11 cellular contexts compared by ENCODE assay signal in genomic region chr16:9966569-9967157, GRCh38.
A peak's percentile ranks its signal among the peaks of the same experiment; 100 is the strongest.
DNase-seq lines count a peak whose midpoint lies in the region; ATAC-seq and TF ChIP-seq lines count a peak whose summit lies in the region.
"Had no signal": no experiment of that assay in that cellular context is flagged by ENCODE, and none has a peak within 500 bp of the region (broad histone marks: within the 10 kb centered on the region; RNA-seq: fewer than 3 reads in every experiment).

No MANE protein-coding gene starts in this region.

- no peak overlapping the region for H3T11ph ChIP-seq in H9 (ENCODE audit: low read length)

- H3K27ac ChIP-seq in brain microvascular endothelial cell (no peak overlapping the region), body of pancreas (no peak overlapping the region), H9 (ENCODE audit: insufficient read length, low read depth, low read length) (no peak overlapping the region)

- no peak overlapping the region for H3K9ac ChIP-seq in H9 (ENCODE audit: extremely low read depth, insufficient read length, low read length)

- H2AK5ac ChIP-seq in H9 (ENCODE audit: insufficient read length, low read length), result no peak overlapping the region

- H4K8ac ChIP-seq in H9 (replicated peaks; ENCODE audit: insufficient read length, low read depth, low read length), result no peak overlapping the region

- DNase-seq in GM06990 (ENCODE audit: extremely low read depth, insufficient read length) (peak; percentile 40), brain microvascular endothelial cell (peak; percentile 34), 8988T (no peak), NCI-H82 treated with DMSO at 0.1 percent for 48 hours (lab: John Stamatoyannopoulos, UW; ENCODE audit: unreplicated experiment) (no peak), body of pancreas (no peak), H9 (no peak)
- DNase-seq: H7, hypothalamus, Kasumi-1 had no signal

- peaks cover 18 to 20% of the 10 kb centered on the region in 2 experiments for H3K4me1 Mint-ChIP-seq in H9

- no peak overlapping the region for H3K4me2 ChIP-seq in H9 (ENCODE audit: insufficient read depth, insufficient read length, low read length)

- WGBS in body of pancreas, 2 donors, result 70 to 71% methylated on average over 9 of the region's 9 CpGs
- no CpG with 5 or more reads among the region's 9 CpGs for WGBS in H9 (ENCODE audit: extremely low coverage, insufficient read length, low lambda C conversion rate)

- no peak overlapping the region for H3K23ac ChIP-seq in H9 (ENCODE audit: insufficient read length, low read depth, low read length)

- H4K20me1 ChIP-seq in H9 (ENCODE audit: control insufficient read depth, insufficient read depth, insufficient read length), result no peaks in the 10 kb centered on the region

- H3K27me3 ChIP-seq in GM06990 (replicated peaks; ENCODE audit: control insufficient read depth, insufficient read depth, low read length), result no peaks in the 10 kb centered on the region; the same call in 1 of the 2 replicates
- H3K27me3 ChIP-seq in brain microvascular endothelial cell (replicated peaks), result no peaks in the 10 kb centered on the region
- H3K27me3 ChIP-seq in body of pancreas, result no peaks in the 10 kb centered on the region
- peaks cover 8% of the 10 kb centered on the region; the same call in 1 of the 2 replicates for H3K27me3 ChIP-seq in H9 (ENCODE audit: insufficient read depth, low read length)

- no peak overlapping the region for H2BK120ac ChIP-seq in H9 (ENCODE audit: low read depth, low read length, poor library complexity, severe bottlenecking)

- H2BK12ac ChIP-seq in H9 (ENCODE audit: insufficient read length, low read depth, low read length), result no peak overlapping the region

- peaks cover 0 to under 1% of the 10 kb centered on the region in 2 experiments; a peak in 2 of 5 replicates for H3K9me3 Mint-ChIP-seq in H9

- TF ChIP-seq CTCF in GM06990 (IDR thresholded peaks at IDR 0.05; ENCODE audit: insufficient read depth, low read length, poor library complexity, severe bottlenecking) (no peak), brain microvascular endothelial cell (IDR thresholded peaks at IDR 0.05; ENCODE audit: low read depth, low read length, missing control alignments) (no peak), body of pancreas (IDR thresholded peaks at IDR 0.05) (no peak), H9 (conservative IDR thresholded peaks at IDR 0.05) (no peak)

- peaks cover 0 to 2% (median 0%) of the 10 kb centered on the region in 3 experiments; a peak in 1 of 7 replicates for H3K36me3 Mint-ChIP-seq in H9 (ENCODE audit: insufficient read depth in 1 of 3, low read depth in 3 of 3)

- no peak overlapping the region for H3K4ac ChIP-seq in H9 (ENCODE audit: low read depth, low read length)

- no peak overlapping the region for H2BK20ac ChIP-seq in H9 (ENCODE audit: low read depth, low read length, poor library complexity, severe bottlenecking)

- TF ChIP-seq POLR2A in body of pancreas (IDR thresholded peaks at IDR 0.05), result no peak

- H3K4me1 ChIP-seq in body of pancreas (no peaks in the 10 kb centered on the region), H9 (ENCODE audit: insufficient read depth, low read length) (peaks cover 6% of the 10 kb centered on the region; the same call in 1 of the 2 replicates)

- H2AFZ ChIP-seq in H9 (ENCODE audit: low read length), result no peak overlapping the region

- in situ Hi-C loops in brain microvascular endothelial cell (cut with HindIII; ENCODE audit: low pct_ligation_motif_present, low sequenced_read_pairs), result no loop called here

- H3K36me3 ChIP-seq in GM06990 (ENCODE audit: control insufficient read depth, insufficient read depth, low read length) (no peaks in the 10 kb centered on the region), brain microvascular endothelial cell (replicated peaks) (no peaks in the 10 kb centered on the region), body of pancreas (replicated peaks in 1 of 2; ENCODE audit: insufficient read depth in 1 of 2, low read depth in 2 of 2) (no peaks in the 10 kb centered on the region)

- no peak overlapping the region for H3K27ac Mint-ChIP-seq in H9

- H3K56ac ChIP-seq in H9 (ENCODE audit: insufficient read length, low read depth, low read length), result no peak overlapping the region

- H3K27me3 Mint-ChIP-seq in H9 (ENCODE audit: low read depth), result peaks cover 24% of the 10 kb centered on the region

- H2BK5ac ChIP-seq in H9 (ENCODE audit: insufficient read length, low read length), result no peak overlapping the region

- ATAC-seq in GM18907 (IDR thresholded peaks at IDR 0.05; ENCODE audit: unreplicated experiment) (peak; percentile 60), HG03139 (IDR thresholded peaks at IDR 0.05; ENCODE audit: unreplicated experiment) (peak; percentile 65), body of pancreas (no peak)

- H4K5ac ChIP-seq in H9 (ENCODE audit: insufficient read length, low read depth, low read length), result no peak overlapping the region

- no peaks in the 10 kb centered on the region for H3K23me2 ChIP-seq in H9 (ENCODE audit: insufficient read length, low read depth, low read length, poor library complexity, severe bottlenecking)

- H3K4me3 ChIP-seq in GM06990 (replicated peaks; ENCODE audit: low read depth, low read length) (no peak overlapping the region), brain microvascular endothelial cell (ENCODE audit: low read depth, low read length) (no peak overlapping the region), body of pancreas (no peak overlapping the region)

- H3K9me3 ChIP-seq in body of pancreas, result no peaks in the 10 kb centered on the region
- no peaks in the 10 kb centered on the region for H3K9me3 ChIP-seq in H9 (ENCODE audit: control insufficient read depth, low read depth, low read length)

- H2BK15ac ChIP-seq in H9 (ENCODE audit: low read depth, low read length), result no peak overlapping the region

- H3K79me1 ChIP-seq in H9 (ENCODE audit: insufficient read depth, low read depth, low read length, poor library complexity, severe bottlenecking), result no peaks in the 10 kb centered on the region

- H3K4me3 Mint-ChIP-seq in H9, result no peak overlapping the region

- no peak overlapping the region for H3K14ac ChIP-seq in H9 (ENCODE audit: insufficient read depth, low read length)

- no peak overlapping the region for H4K91ac ChIP-seq in H9 (ENCODE audit: insufficient read length, low read depth, low read length)

- intact Hi-C loops in body of pancreas (cut with DNase I), result no loop called here

- H3K18ac ChIP-seq in H9 (ENCODE audit: insufficient read length, low read depth, low read length), result no peak overlapping the region

- no peaks in the 10 kb centered on the region; the same call in 1 of the 2 replicates for H3K79me2 ChIP-seq in H9 (ENCODE audit: insufficient read depth, low read length)

Comparison
In these comparisons a context has a peak if more than half of its experiments do, and no peak if none do; other contexts are left out.
1. DNase-seq: peak in GM06990 (single experiment) and brain microvascular endothelial cell (single experiment); none in 8988T (single experiment), NCI-H82 treated with DMSO at 0.1 percent for 48 hours (single experiment), body of pancreas (0 of 4) and H9 (single experiment).